In the genomic region with DNA sequence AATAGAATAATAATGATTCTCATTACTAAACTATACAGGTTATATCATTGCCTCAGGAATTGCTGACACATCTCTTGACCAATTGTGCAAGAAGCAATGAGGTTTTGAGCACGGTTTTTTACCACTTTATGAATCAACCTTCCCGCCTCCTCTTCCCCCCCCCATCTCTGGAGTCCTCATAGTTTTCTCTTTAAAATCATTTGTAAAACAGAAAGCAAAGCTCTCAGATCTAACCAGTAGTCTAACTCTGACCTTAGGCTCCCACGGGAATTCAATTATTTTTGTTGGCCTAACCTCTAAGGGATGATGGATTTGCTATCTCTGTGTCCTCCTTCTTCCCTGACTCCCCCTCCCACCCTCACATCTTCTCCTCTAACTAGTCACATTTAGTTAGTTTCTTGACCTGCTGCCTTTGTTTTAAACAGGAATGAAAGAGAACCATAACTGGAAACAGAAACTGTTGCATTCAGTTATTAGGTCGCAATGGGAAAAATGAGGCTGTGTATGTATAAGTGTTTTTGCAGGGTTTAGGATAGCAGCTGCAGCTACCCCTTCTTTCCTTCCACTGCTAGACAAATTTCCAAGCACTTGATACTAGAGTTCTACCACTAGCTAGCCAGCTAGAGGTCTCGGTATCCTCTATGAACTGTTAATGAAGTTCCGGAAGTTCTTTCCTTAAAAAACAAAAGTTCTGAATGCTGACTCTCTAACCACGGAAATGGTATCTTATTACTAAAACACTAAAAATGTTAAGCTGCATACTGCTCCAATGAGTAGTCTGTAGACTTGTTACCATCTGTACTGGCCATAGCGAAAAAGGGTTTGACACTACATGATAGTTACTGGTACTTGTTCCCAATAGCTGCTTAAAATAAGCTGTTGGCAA, we compare ENCODE assay signal across 8 cellular contexts.
DNase-seq lines count a peak whose midpoint lies in the region; ATAC-seq and TF ChIP-seq lines count a peak whose summit lies in the region.

No MANE protein-coding gene starts in this region.

- H3K36me3 ChIP-seq in heart left ventricle: no peaks in the 10 kb centered on the region

- intact Hi-C loops in heart left ventricle (cut with DNase I): loop anchor here in 1 of 10 donors (1.0 kb wide), 1 partner anchor 68 kb away; no protein-coding TSS in a partner anchor

- H3K4me1 ChIP-seq in heart left ventricle: peaks cover 0 to 47% (median 10%) of the 10 kb centered on the region in 12 donors

- no peaks in the 10 kb centered on the region for H3K27me3 ChIP-seq in heart left ventricle

- 57 to 71% (median 67%) methylated on average over 8 of the region's 8 CpGs for WGBS in heart left ventricle, 4 donors

- DNase-seq in activated effector memory CD4-positive, alpha-beta T cell treated with anti-CD3 and anti-CD28 coated beads, Interleukin-2, amount 50 U/mL, for 16 hours: peak; percentile 73
- DNase-seq in activated effector memory CD4-positive, alpha-beta T cell treated with Interleukin-2 at 50 U/mL for 16 hours: no peak
- peak; percentile 55 for DNase-seq in HPDE6-E6E7 (ENCODE audit: extremely low spot score)
- peak; percentile 24 for DNase-seq in activated CD8-positive, alpha-beta memory T cell treated with anti-CD3 and anti-CD28 coated beads, Interleukin-2, amount 50 U/mL, for 4 hours
- DNase-seq in heart left ventricle: peak in 2 of 5 donors; percentile 20 to 32
- peak; percentile 27 to 39 (median 27) for DNase-seq in stimulated activated CD4-positive, alpha-beta T cell treated with anti-CD3 and anti-CD28 coated beads, TNF-alpha, amount 100 ng/mL, for 48 hours (ENCODE audit: low read depth in 3 of 3)
- DNase-seq in G401 (ENCODE audit: low spot score): no peak

- in situ Hi-C loops in G401 (cut with HindIII; ENCODE audit: low sequenced_read_pairs): no loop called here

- TF ChIP-seq POLR2A in heart left ventricle (IDR thresholded peaks at IDR 0.05): no peak

- peak overlapping the region in 5 of 12 donors; percentile 15 to 82 (median 35) for H3K27ac ChIP-seq in heart left ventricle

- H3K9me3 ChIP-seq in heart left ventricle: no peaks in the 10 kb centered on the region

- TF ChIP-seq CTCF in heart left ventricle (IDR thresholded peaks at IDR 0.05): no peak

- H3K4me3 ChIP-seq in heart left ventricle: peak overlapping the region in 7 of 12 donors; percentile 12 to 40 (median 32)

- ATAC-seq in heart left ventricle (peak; percentile 57 to 72 (median 66)), GM19023 (IDR thresholded peaks at IDR 0.05; ENCODE audit: unreplicated experiment) (no peak)

Comparison
In these comparisons a context has a peak if more than half of its experiments do, and no peak if none do; other contexts are left out.
1. DNase-seq: peak in activated effector memory CD4-positive, alpha-beta T cell treated with anti-CD3 and anti-CD28 coated beads, Interleukin-2, amount 50 U/mL, for 16 hours (single experiment), HPDE6-E6E7 (single experiment), activated CD8-positive, alpha-beta memory T cell treated with anti-CD3 and anti-CD28 coated beads, Interleukin-2, amount 50 U/mL, for 4 hours (single experiment) and stimulated activated CD4-positive, alpha-beta T cell treated with anti-CD3 and anti-CD28 coated beads, TNF-alpha, amount 100 ng/mL, for 48 hours (3 of 3); none in activated effector memory CD4-positive, alpha-beta T cell treated with Interleukin-2 at 50 U/mL for 16 hours (single experiment) and G401 (single experiment).